In genomic region chr4:123848615-123849014, GRCh38 we compare ENCODE assay signal across 19 cellular contexts.
"Had no signal": no experiment of that assay in that cellular context is flagged by ENCODE, and none has a peak within 500 bp of the region (broad histone marks: within the 10 kb centered on the region; RNA-seq: fewer than 3 reads in every experiment).

No MANE protein-coding gene starts in this region.

- H2AFZ ChIP-seq: parathyroid adenoma had no signal

- H3K9ac ChIP-seq: parathyroid adenoma had no signal

- H3K27me3 ChIP-seq: foreskin keratinocyte, spleen, testis, upper lobe of left lung had no signal

- H3K27ac ChIP-seq: coronary artery, epithelial cell of prostate, foreskin keratinocyte, parathyroid adenoma had no signal

- H3K4me3 ChIP-seq: coronary artery, spleen, testis, upper lobe of left lung had no signal

- H3K36me3 ChIP-seq: spleen, upper lobe of left lung had no signal

- H3K4me1 ChIP-seq: foreskin keratinocyte, parathyroid adenoma, spleen, testis had no signal

- H3K9me3 ChIP-seq: testis had no signal

- DNase-seq: activated B cell treated with CpG ODN at 0.5 μM for 24 hours; activated CD4-positive, alpha-beta T cell treated with anti-CD3 and anti-CD28 coated beads for 48 hours; activated CD8-positive, alpha-beta T cell treated with anti-CD3 and anti-CD28 coated beads for 36 hours; activated effector memory CD4-positive, alpha-beta T cell treated with anti-CD3 and anti-CD28 coated beads, Interleukin-2, amount 50 U/mL, for 16 hours; activated T-cell treated with anti-CD3 and anti-CD28 coated beads, Interleukin-2, amount 50 U/mL, for 4 hours; amygdala; effector CD8-positive, alpha-beta T cell; foreskin keratinocyte; head of caudate nucleus; mammary epithelial cell; naive B cell; spleen; SW 1271; testis; upper lobe of left lung had no signal

- ATAC-seq: activated CD8-positive, alpha-beta T cell treated with anti-CD3 and anti-CD28 coated beads for 36 hours; activated naive CD4-positive, alpha-beta T cell treated with anti-CD3 and anti-CD28 coated beads, Interleukin-2, amount 50 U/mL, for 72 hours; activated T-cell treated with anti-CD3 and anti-CD28 coated beads, Interleukin-2, amount 50 U/mL, for 4 hours; foreskin keratinocyte had no signal
